8 cellular contexts compared by ENCODE assay signal in genomic region chrX:21374163-21374993, GRCh38. TPM values are rescaled to one million over a fixed set of nuclear protein-coding genes. Genes with fewer than 3 reads are reported as not detected.
DNase-seq lines count a peak whose midpoint lies in the region; ATAC-seq and TF ChIP-seq lines count a peak whose summit lies in the region.

Gene CNKSR2, plus strand, starts transcription at chrX:21374418. Its CDS starts 480 bp downstream, at chrX:21374898.

- TF ChIP-seq CTCF in epithelial cell of esophagus (IDR thresholded peaks at IDR 0.05; ENCODE audit: insufficient read depth, low read depth, low read length, missing control alignments) (no peak), nephron (IDR thresholded peaks at IDR 0.05; ENCODE audit: unreplicated experiment in 3 of 3) (no peak)

- peak; percentile 60 for DNase-seq in Right ventricle myocardium inferior (ENCODE audit: missing footprints)
- no peak for DNase-seq in cardiac septum (ENCODE audit: low spot score)
- DNase-seq in NCI-H460 (ENCODE audit: extremely low read depth, low read depth), result peak; percentile 49
- DNase-seq in activated CD8-positive, alpha-beta memory T cell treated with anti-CD3 and anti-CD28 coated beads for 48 hours (ENCODE audit: low read depth in 2 of 3, low spot score in 2 of 3), result peak; percentile 26 to 43 (median 27)
- DNase-seq in epithelial cell of esophagus (ENCODE audit: low read depth), result peak; percentile 11
- peak; percentile 75 to 77 for DNase-seq in stimulated activated naive CD8-positive, alpha-beta T cell treated with anti-CD3 and anti-CD28 coated beads, Interleukin-15, amount 100 ng/mL, for 72 hours

- peaks cover 7% of the 10 kb centered on the region for H3K4me1 Mint-ChIP-seq in nephron
- peaks cover 35% of the 10 kb centered on the region for H3K4me1 Mint-ChIP-seq in stimulated activated naive CD8-positive, alpha-beta T cell treated with anti-CD3 and anti-CD28 coated beads, Interleukin-15, amount 100 ng/mL, for 72 hours

- no peaks in the 10 kb centered on the region for H3K9me3 Mint-ChIP-seq in nephron
- H3K9me3 Mint-ChIP-seq in stimulated activated naive CD8-positive, alpha-beta T cell treated with anti-CD3 and anti-CD28 coated beads, Interleukin-15, amount 100 ng/mL, for 72 hours, result no peaks in the 10 kb centered on the region

- H3K27ac Mint-ChIP-seq in nephron, result no peak within 1 kb of the TSS
- H3K27ac Mint-ChIP-seq in stimulated activated naive CD8-positive, alpha-beta T cell treated with anti-CD3 and anti-CD28 coated beads, Interleukin-15, amount 100 ng/mL, for 72 hours, result peak within 1 kb of the TSS; percentile 98

- peak within 1 kb of the TSS; percentile 94 to 97 (median 94) for H3K4me3 Mint-ChIP-seq in nephron
- peak within 1 kb of the TSS; percentile 98 for H3K4me3 Mint-ChIP-seq in stimulated activated naive CD8-positive, alpha-beta T cell treated with anti-CD3 and anti-CD28 coated beads, Interleukin-15, amount 100 ng/mL, for 72 hours

- H3K27me3 Mint-ChIP-seq in nephron (ENCODE audit: low read depth), result peaks cover 42% of the 10 kb centered on the region
- H3K27me3 Mint-ChIP-seq in stimulated activated naive CD8-positive, alpha-beta T cell treated with anti-CD3 and anti-CD28 coated beads, Interleukin-15, amount 100 ng/mL, for 72 hours, result no peaks in the 10 kb centered on the region

- ATAC-seq in Right ventricle myocardium inferior (peak; percentile 77), HG03108 (IDR thresholded peaks at IDR 0.05; ENCODE audit: unreplicated experiment) (peak; percentile 82)
- peak; percentile 85 for ATAC-seq in stimulated activated naive CD8-positive, alpha-beta T cell treated with anti-CD3 and anti-CD28 coated beads, Interleukin-15, amount 100 ng/mL, for 72 hours

- H3K36me3 Mint-ChIP-seq in nephron (ENCODE audit: low read depth), result no peaks in the 10 kb centered on the region

- peak within 1 kb of the TSS; percentile 24 for H3K4me3 ChIP-seq in epithelial cell of esophagus (ENCODE audit: low read length)

- intact Hi-C loops in Right ventricle myocardium inferior (cut with DNase I) (no loop called here), cardiac septum (cut with DNase I) (no loop called here)

RNA-seq across cellular contexts. Expression of gene CNKSR2, which starts in this region (rescaled TPM):
- total RNA-seq in Right ventricle myocardium inferior (0.95 TPM), cardiac septum (1.00 TPM)
- total RNA-seq in NCI-H460 (2014; rRNA removed; shearing (Covaris generic)), result 13.0 and 14.9 TPM in 2 replicates
- 7.0 and 12.2 TPM in 2 replicates for polyA plus RNA-seq in NCI-H460 (2014; cell fraction: nucleus; rRNA removed)

Comparison
In these comparisons a context has a peak if more than half of its experiments do, and no peak if none do; other contexts are left out.
1. Peak in DNase-seq and ATAC-seq in Right ventricle myocardium inferior; RNA of the gene not detected or under 1 TPM.
2. H3K27ac Mint-ChIP-seq: peak in stimulated activated naive CD8-positive, alpha-beta T cell treated with anti-CD3 and anti-CD28 coated beads, Interleukin-15, amount 100 ng/mL, for 72 hours (2 of 2); none in nephron (0 of 3).
3. Peak in every context shown above with its lines, with median percentiles within 50 percentile points of each other: ATAC-seq.